ENCODE assay signal across 9 cellular contexts in genomic region chr10:32332299-32332750, GRCh38. TPM values are rescaled to one million over a fixed set of nuclear protein-coding genes. Genes with fewer than 3 reads are reported as not detected.
DNase-seq lines count a peak whose midpoint lies in the region; ATAC-seq and TF ChIP-seq lines count a peak whose summit lies in the region.
"Had no signal": no experiment of that assay in that cellular context is flagged by ENCODE, and none has a peak within 500 bp of the region (broad histone marks: within the 10 kb centered on the region; RNA-seq: fewer than 3 reads in every experiment).

No MANE protein-coding gene starts in this region.

- ATAC-seq in GM18867 (IDR thresholded peaks at IDR 0.05; ENCODE audit: unreplicated experiment) (peak; percentile 89), HG02970 (IDR thresholded peaks at IDR 0.05; ENCODE audit: low FRiP score, unreplicated experiment) (peak; percentile 84)
- ATAC-seq in central memory CD8-positive, alpha-beta T cell (replicated peaks; ENCODE audit: extremely low read depth, poor library complexity, severe bottlenecking), result peak; percentile 95

- H3K27me3 ChIP-seq in parathyroid adenoma (ENCODE audit: control insufficient read depth, insufficient read depth, low read length) (no peaks in the 10 kb centered on the region), vagina (no peaks in the 10 kb centered on the region)
- H3K27me3 ChIP-seq: SJSA1 had no signal

- no peak overlapping the region for H3K9ac ChIP-seq in parathyroid adenoma

- peak overlapping the region; percentile 55 for H3K4me3 Mint-ChIP-seq in central memory CD8-positive, alpha-beta T cell

- H3K27ac Mint-ChIP-seq in central memory CD8-positive, alpha-beta T cell (ENCODE audit: low read depth), result peak overlapping the region; percentile 84

- no peaks in the 10 kb centered on the region for H3K36me3 ChIP-seq in parathyroid adenoma (ENCODE audit: control insufficient read depth, insufficient read depth, low read length)
- no peaks in the 10 kb centered on the region for H3K36me3 ChIP-seq in vagina

- no peak for TF ChIP-seq POLR2A in vagina (IDR thresholded peaks at IDR 0.05)

- peaks cover 38% of the 10 kb centered on the region for H3K4me1 ChIP-seq in parathyroid adenoma
- peaks cover 99% of the 10 kb centered on the region for H3K4me1 ChIP-seq in vagina

- H3K4me3 ChIP-seq in parathyroid adenoma (ENCODE audit: low read depth, low read length) (no peak overlapping the region), vagina (peak overlapping the region in 1 of 2 donors; percentile 15)
- H3K4me3 ChIP-seq: SJSA1 had no signal

- TF ChIP-seq CTCF in VCaP (conservative IDR thresholded peaks at IDR 0.05), result no peak
- no peak for TF ChIP-seq CTCF in parathyroid adenoma (IDR thresholded peaks at IDR 0.05)
- TF ChIP-seq CTCF in vagina (IDR thresholded peaks at IDR 0.05), result no peak

- H3K9me3 ChIP-seq in parathyroid adenoma (ENCODE audit: control insufficient read depth, low read length), result no peaks in the 10 kb centered on the region
- no peaks in the 10 kb centered on the region for H3K9me3 ChIP-seq in vagina
- H3K9me3 ChIP-seq: SJSA1 had no signal

- peak overlapping the region; percentile 4 for H3K4me2 ChIP-seq in parathyroid adenoma (ENCODE audit: low read length)

- H3K36me3 Mint-ChIP-seq in central memory CD8-positive, alpha-beta T cell (ENCODE audit: insufficient read depth), result peaks cover 25% of the 10 kb centered on the region

- H3K27me3 Mint-ChIP-seq in central memory CD8-positive, alpha-beta T cell, result no peaks in the 10 kb centered on the region

- H2AFZ ChIP-seq in parathyroid adenoma, result no peak overlapping the region

- no peaks in the 10 kb centered on the region for H3K9me3 Mint-ChIP-seq in central memory CD8-positive, alpha-beta T cell

- H3K4me1 Mint-ChIP-seq in central memory CD8-positive, alpha-beta T cell, result peaks cover 85% of the 10 kb centered on the region

- peak overlapping the region; percentile 57 for H3K27ac ChIP-seq in VCaP
- H3K27ac ChIP-seq in parathyroid adenoma, result no peak overlapping the region
- no peak overlapping the region for H3K27ac ChIP-seq in vagina
- H3K27ac ChIP-seq: SJSA1 had no signal

- intact Hi-C loops in vagina (cut with DNase I), result no loop called here

- DNase-seq in central memory CD8-positive, alpha-beta T cell (ENCODE audit: low spot score in 2 of 2), result peak; percentile 32 to 69
- no peak for DNase-seq in vagina (ENCODE audit: extremely low spot score in 2 of 2)
- DNase-seq in MV-4-11 (lab: John Stamatoyannopoulos, UW), result no peak
- no peak for DNase-seq in CD1c-positive myeloid dendritic cell (ENCODE audit: extremely low spot score)

- H3K79me2 ChIP-seq in parathyroid adenoma, result peaks cover 77% of the 10 kb centered on the region

RNA-seq across cellular contexts. Expression of gene EPC1, which starts 14.6 kb away (rescaled TPM):
- total RNA-seq in vagina, result 54.5 TPM

Comparison
In these comparisons a context has a peak if more than half of its experiments do, and no peak if none do; other contexts are left out.
1. DNase-seq: peak in central memory CD8-positive, alpha-beta T cell (2 of 2); none in vagina (0 of 2), MV-4-11 (single experiment) and CD1c-positive myeloid dendritic cell (single experiment).
2. Peak in every context shown above with its lines, with median percentiles within 50 percentile points of each other: ATAC-seq.